In the genomic region with DNA sequence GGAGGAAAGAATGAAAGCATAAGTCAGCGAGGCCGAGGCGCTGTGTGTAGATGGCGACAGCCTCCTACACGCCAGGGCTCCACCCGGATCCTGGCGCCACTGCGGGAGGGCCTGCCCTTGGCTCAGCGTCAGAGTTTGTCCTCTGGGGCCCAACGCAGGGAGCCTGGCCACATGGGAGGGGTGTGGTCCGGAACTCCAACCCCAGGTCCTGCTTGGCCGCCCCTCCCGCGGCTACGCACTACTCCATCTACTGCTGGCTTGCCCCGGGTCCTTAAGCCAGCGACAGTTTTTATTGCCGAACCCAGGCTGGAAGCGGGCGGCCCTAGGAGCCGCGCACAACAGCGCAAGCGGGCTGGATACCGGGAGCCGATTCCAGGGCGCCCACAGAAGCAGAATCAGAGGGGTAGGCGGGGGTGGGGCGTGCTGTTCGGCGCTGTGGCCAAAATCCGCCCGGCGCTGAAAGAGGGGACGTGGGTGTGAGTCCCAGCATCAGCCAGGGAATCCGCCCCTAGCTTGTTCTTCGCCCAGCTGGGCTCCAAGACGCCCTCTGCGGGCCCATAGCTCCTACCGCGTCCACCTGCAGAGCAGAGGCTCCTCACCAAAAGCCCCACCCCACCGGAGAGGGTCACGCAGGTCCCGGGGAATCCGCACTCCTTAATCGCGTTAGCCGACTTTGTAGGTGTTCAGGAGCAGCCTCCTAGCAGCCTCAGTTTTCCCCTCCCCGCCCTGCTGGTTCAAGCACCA, we compare ENCODE assay signal across 8 cellular contexts. TPM values are rescaled to one million over a fixed set of nuclear protein-coding genes. Genes with fewer than 3 reads are reported as not detected.
DNase-seq lines count a peak whose midpoint lies in the region; ATAC-seq and TF ChIP-seq lines count a peak whose summit lies in the region.

No MANE protein-coding gene starts in this region.

- no peaks in the 10 kb centered on the region for H3K9me3 ChIP-seq in RWPE2 (ENCODE audit: severe bottlenecking)
- H3K9me3 ChIP-seq in psoas muscle = no peaks in the 10 kb centered on the region

- H3K36me3 Mint-ChIP-seq in activated naive CD8-positive, alpha-beta T cell treated with anti-CD3 and anti-CD28 coated beads, Interleukin-2, amount 10 ng/mL, durations not matched to agents 7 days and 5 days = no peaks in the 10 kb centered on the region

- H3K27ac ChIP-seq in RWPE2 (ENCODE audit: poor library complexity, severe bottlenecking) (peak overlapping the region; percentile 36), psoas muscle (no peak overlapping the region)

- H3K4me1 ChIP-seq in RWPE2 (ENCODE audit: insufficient read depth, poor library complexity, severe bottlenecking) (no peaks in the 10 kb centered on the region), psoas muscle (peaks cover 33% of the 10 kb centered on the region)

- peaks cover 25% of the 10 kb centered on the region for H3K4me1 Mint-ChIP-seq in activated naive CD8-positive, alpha-beta T cell treated with anti-CD3 and anti-CD28 coated beads, Interleukin-2, amount 10 ng/mL, durations not matched to agents 7 days and 5 days

- POLR2A ChIA-PET in activated naive CD8-positive, alpha-beta T cell treated with anti-CD3 and anti-CD28 coated beads, Interleukin-2, amount 10 ng/mL, durations not matched to agents 7 days and 5 days (lab: Charles Lee) = interaction anchor here (1.3 to 1.6 kb wide), 2 partner anchors 24 to 35 kb away, joined by 4 to 5 read pairs; a partner anchor contains a TSS

- H3K36me3 ChIP-seq in RWPE2 (ENCODE audit: low read depth) = no peaks in the 10 kb centered on the region
- no peaks in the 10 kb centered on the region for H3K36me3 ChIP-seq in psoas muscle (ENCODE audit: insufficient read depth in 1 of 2, low read depth in 1 of 2)

- TF ChIP-seq CTCF in RWPE2 (IDR thresholded peaks at IDR 0.05; ENCODE audit: poor library complexity, severe bottlenecking) (peak; percentile 54), psoas muscle (IDR thresholded peaks at IDR 0.05) (peak; percentile 38)

- peak overlapping the region; percentile 45 for H3K4me3 Mint-ChIP-seq in activated naive CD8-positive, alpha-beta T cell treated with anti-CD3 and anti-CD28 coated beads, Interleukin-2, amount 10 ng/mL, durations not matched to agents 7 days and 5 days

- intact Hi-C loops in left cardiac atrium (cut with DNase I) = no loop called here
- intact Hi-C loops in psoas muscle (cut with DNase I) = loop anchor here in 1 of 2 donors (2.0 kb wide), 1 partner anchor 26 kb away; no protein-coding TSS in a partner anchor

- H3K27ac Mint-ChIP-seq in activated naive CD8-positive, alpha-beta T cell treated with anti-CD3 and anti-CD28 coated beads, Interleukin-2, amount 10 ng/mL, durations not matched to agents 7 days and 5 days = no peak overlapping the region

- peaks cover 52% of the 10 kb centered on the region for H3K27me3 Mint-ChIP-seq in activated naive CD8-positive, alpha-beta T cell treated with anti-CD3 and anti-CD28 coated beads, Interleukin-2, amount 10 ng/mL, durations not matched to agents 7 days and 5 days

- H3K27me3 ChIP-seq in RWPE2 (ENCODE audit: insufficient read depth, poor library complexity, severe bottlenecking) = no peaks in the 10 kb centered on the region
- H3K27me3 ChIP-seq in psoas muscle (ENCODE audit: insufficient read depth in 3 of 3, low read length in 2 of 3) = peaks cover 0 to 46% (median 0%) of the 10 kb centered on the region in 3 donors

- ATAC-seq in RWPE2 (ENCODE audit: low read depth) (peak; percentile 70), left cardiac atrium (peak; percentile 28 to 52), psoas muscle (peak; percentile 38 to 60 (median 52)), GM18873 (IDR thresholded peaks at IDR 0.05; ENCODE audit: low FRiP score, unreplicated experiment) (no peak), HG03025 (IDR thresholded peaks at IDR 0.05; ENCODE audit: low FRiP score, unreplicated experiment) (no peak)
- peak; percentile 48 for ATAC-seq in activated naive CD8-positive, alpha-beta T cell treated with anti-CD3 and anti-CD28 coated beads, Interleukin-2, amount 10 ng/mL, durations not matched to agents 7 days and 5 days (ENCODE audit: low read depth)

- H3K4me3 ChIP-seq in RWPE2 (ENCODE audit: severe bottlenecking) (peak overlapping the region; percentile 35), psoas muscle (peak overlapping the region; percentile 64)

- WGBS in psoas muscle, 3 donors = 3 to 4% (median 4%) methylated on average over 38 to 49 of the region's 49 CpGs

- DNase-seq in EH (ENCODE audit: low read depth) (peak; percentile 75), HT1080 (ENCODE audit: low read depth) (peak; percentile 89), RWPE2 (ENCODE audit: low spot score) (no peak), left cardiac atrium (peak; percentile 86), psoas muscle (peak; percentile 73 to 84)
- peak; percentile 57 for DNase-seq in activated naive CD8-positive, alpha-beta T cell treated with anti-CD3 and anti-CD28 coated beads, Interleukin-2, amount 10 ng/mL, durations not matched to agents 7 days and 5 days

- H3K9me3 Mint-ChIP-seq in activated naive CD8-positive, alpha-beta T cell treated with anti-CD3 and anti-CD28 coated beads, Interleukin-2, amount 10 ng/mL, durations not matched to agents 7 days and 5 days = no peaks in the 10 kb centered on the region

RNA-seq across cellular contexts. Expression of a gene that starts 4.5 kb away (rescaled TPM):
- 13.4 and 14.0 TPM in 2 replicates for total RNA-seq in HT1080 (2014; rRNA removed; shearing (Covaris generic))
- polyA plus RNA-seq in HT1080 (2015; cell fraction: cytosol; rRNA removed) = 10.0 and 11.7 TPM in 2 replicates
- 12.7 and 13.5 TPM in 2 replicates for polyA plus RNA-seq in HT1080 (2015; cell fraction: nucleus; rRNA removed)
- total RNA-seq in activated naive CD8-positive, alpha-beta T cell treated with anti-CD3 and anti-CD28 coated beads, Interleukin-2, amount 10 ng/mL, durations not matched to agents 7 days and 5 days = not detected
- total RNA-seq in left cardiac atrium (1 to 10 TPM; 7.1 to 7.2 TPM), psoas muscle (10 to 100 TPM in 1 of 4 donors, 1 to 10 TPM in 3; 1.5 to 10.7 (median 5.2) TPM)
- polyA plus RNA-seq in psoas muscle = 1 to 10 TPM; 1.9 to 3.1 (median 3.0) TPM

RNA-seq across cellular contexts. Expression of a gene that starts 35.3 kb away (rescaled TPM):
- 70.2 and 76.3 TPM in 2 replicates for total RNA-seq in HT1080 (2014; rRNA removed; shearing (Covaris generic))
- 49.4 and 49.8 TPM in 2 replicates for polyA plus RNA-seq in HT1080 (2015; cell fraction: cytosol; rRNA removed)
- polyA plus RNA-seq in HT1080 (2015; cell fraction: nucleus; rRNA removed) = 160 and 189 TPM in 2 replicates
- 10 to 100 TPM; 66.1 to 68.6 TPM for total RNA-seq in activated naive CD8-positive, alpha-beta T cell treated with anti-CD3 and anti-CD28 coated beads, Interleukin-2, amount 10 ng/mL, durations not matched to agents 7 days and 5 days
- total RNA-seq in left cardiac atrium = 10 to 100 TPM; 22.8 to 28.9 TPM
- total RNA-seq in psoas muscle = 1 to 10 TPM; 4.4 to 7.0 (median 4.9) TPM
- 1 to 10 TPM; 3.2 to 6.1 (median 4.9) TPM for polyA plus RNA-seq in psoas muscle

RNA-seq across cellular contexts. Expression of a gene that starts 35.4 kb away (rescaled TPM):
- total RNA-seq in HT1080 (2014; rRNA removed; shearing (Covaris generic)) = 0.80 and 1.6 TPM in 2 replicates
- polyA plus RNA-seq in HT1080 (2015; cell fraction: cytosol; rRNA removed) = 1.2 and 1.3 TPM in 2 replicates
- 2.8 and 4.4 TPM in 2 replicates for polyA plus RNA-seq in HT1080 (2015; cell fraction: nucleus; rRNA removed)
- 1 to 10 TPM; 1.1 to 1.4 TPM for total RNA-seq in activated naive CD8-positive, alpha-beta T cell treated with anti-CD3 and anti-CD28 coated beads, Interleukin-2, amount 10 ng/mL, durations not matched to agents 7 days and 5 days
- total RNA-seq in left cardiac atrium (under 1 TPM; 0.44 to 0.50 TPM), psoas muscle (under 1 TPM in 2 of 4 donors, not detected in 2; 0.08 to 0.54 TPM)
- under 1 TPM; 0.04 to 0.30 (median 0.06) TPM for polyA plus RNA-seq in psoas muscle

Comparison
In these comparisons a context has a peak if more than half of its experiments do, and no peak if none do; other contexts are left out.
1. ATAC-seq: peak in RWPE2 (single experiment), activated naive CD8-positive, alpha-beta T cell treated with anti-CD3 and anti-CD28 coated beads, Interleukin-2, amount 10 ng/mL, durations not matched to agents 7 days and 5 days (single experiment), left cardiac atrium (2 of 2) and psoas muscle (4 of 4); none in GM18873 (single experiment) and HG03025 (single experiment).